8 cellular contexts compared by ENCODE assay signal in genomic region chr17:38898812-38899348, GRCh38. TPM values are rescaled to one million over a fixed set of nuclear protein-coding genes. Genes with fewer than 3 reads are reported as not detected.
DNase-seq lines count a peak whose midpoint lies in the region; ATAC-seq and TF ChIP-seq lines count a peak whose summit lies in the region.

No MANE protein-coding gene starts in this region.

- peaks cover 40 to 79% (median 62%) of the 10 kb centered on the region in 4 donors for H3K4me1 Mint-ChIP-seq in CD4-positive, alpha-beta memory T cell

- no peaks in the 10 kb centered on the region for H3K9me3 Mint-ChIP-seq in CD4-positive, alpha-beta memory T cell

- no peak for TF ChIP-seq CTCF in hepatocyte (IDR thresholded peaks at IDR 0.05; ENCODE audit: poor library complexity)

- peak overlapping the region; percentile 66 to 93 (median 88) for H3K4me3 Mint-ChIP-seq in CD4-positive, alpha-beta memory T cell

- H3K4me1 ChIP-seq in CD4-positive, alpha-beta memory T cell (ENCODE audit: insufficient read depth, low read length) = peaks cover 88% of the 10 kb centered on the region
- peaks cover 35% of the 10 kb centered on the region for H3K4me1 ChIP-seq in hepatocyte (ENCODE audit: insufficient read depth)

- H3K27ac ChIP-seq in CD4-positive, alpha-beta memory T cell (ENCODE audit: low read depth, low read length) = peak overlapping the region; percentile 85
- peak overlapping the region; percentile 69 for H3K27ac ChIP-seq in hepatocyte

- H3K79me2 ChIP-seq in hepatocyte = peaks cover 78% of the 10 kb centered on the region

- no peaks in the 10 kb centered on the region for H3K9me2 ChIP-seq in hepatocyte (replicated peaks; ENCODE audit: insufficient read depth)

- DNase-seq in CD4-positive, alpha-beta memory T cell = peak; percentile 71 to 93 (median 79)
- DNase-seq in MV-4-11 (lab: John Stamatoyannopoulos, UW) = peak; percentile 81
- DNase-seq in activated T-cell treated with anti-CD3 and anti-CD28 coated beads for 24 hours (ENCODE audit: low read depth) = peak; percentile 83
- no peak for DNase-seq in hepatocyte (ENCODE audit: low spot score)
- peak; percentile 73 for DNase-seq in stimulated activated CD8-positive, alpha-beta memory T cell treated with anti-CD3 and anti-CD28 coated beads, Interleukin-12 subunit alpha, Interleukin-12 subunit beta, amount 100 ng/mL, for 1 hour (ENCODE audit: low read depth)
- DNase-seq in NCI-H187 treated with DMSO at 0.1 percent for 48 hours (lab: John Stamatoyannopoulos, UW) = no peak

- POLR2A ChIA-PET in CD4-positive, alpha-beta memory T cell (lab: Charles Lee; ENCODE audit: partially characterized antibody) = interaction anchor here (0.7 to 4.5 kb wide), 21 partner anchors 8 to 254 kb away, joined by 3 to 133 read pairs (median 4); partner anchors contain the start of genes CWC25, LASP1, LASP1NB and PSMB3

- H2AFZ ChIP-seq in hepatocyte = no peak overlapping the region

- ATAC-seq in GM21576 (IDR thresholded peaks at IDR 0.05; ENCODE audit: unreplicated experiment) = peak; percentile 68
- no peak for ATAC-seq in HG03025 (IDR thresholded peaks at IDR 0.05; ENCODE audit: low FRiP score, unreplicated experiment)

- H3K27me3 ChIP-seq in CD4-positive, alpha-beta memory T cell (ENCODE audit: insufficient read depth, low read length) = no peaks in the 10 kb centered on the region
- H3K27me3 ChIP-seq in hepatocyte = no peaks in the 10 kb centered on the region

- H3K27me3 Mint-ChIP-seq in CD4-positive, alpha-beta memory T cell = no peaks in the 10 kb centered on the region

- H4K20me1 ChIP-seq in hepatocyte (ENCODE audit: insufficient read depth, poor library complexity, severe bottlenecking) = peaks cover 69% of the 10 kb centered on the region

- H3K36me3 Mint-ChIP-seq in CD4-positive, alpha-beta memory T cell = peaks cover 12 to 48% of the 10 kb centered on the region in 2 donors

- H3K27ac Mint-ChIP-seq in CD4-positive, alpha-beta memory T cell = peak overlapping the region; percentile 90 to 98 (median 97)

- H3K9me3 ChIP-seq in CD4-positive, alpha-beta memory T cell (ENCODE audit: control insufficient read depth in 1 of 2, low read length in 2 of 2) = no peaks in the 10 kb centered on the region
- no peaks in the 10 kb centered on the region for H3K9me3 ChIP-seq in hepatocyte (ENCODE audit: low read depth)

- intact Hi-C loops in CD4-positive, alpha-beta memory T cell (cut with micrococcal nuclease) = loop anchor here (1.0 to 2.0 kb wide), 3 partner anchors 16 to 46 kb away; partner anchors contain the start of gene RPL23

- CTCF ChIA-PET in CD4-positive, alpha-beta memory T cell (lab: Charles Lee; ENCODE audit: partially characterized antibody) = interaction anchor here (1.1 to 6.4 kb wide), 5 partner anchors 15 to 84 kb away, joined by 3 to 41 read pairs (median 6); partner anchors contain the start of gene LASP1

- H3K4me2 ChIP-seq in hepatocyte = no peak overlapping the region

- peaks cover 26% of the 10 kb centered on the region for H3K36me3 ChIP-seq in CD4-positive, alpha-beta memory T cell (ENCODE audit: insufficient read depth, low read length)
- no peaks in the 10 kb centered on the region for H3K36me3 ChIP-seq in hepatocyte (replicated peaks; ENCODE audit: insufficient read depth, low read depth)

- peak overlapping the region; percentile 36 to 57 for H3K4me3 ChIP-seq in CD4-positive, alpha-beta memory T cell (ENCODE audit: low read length in 2 of 2)
- H3K4me3 ChIP-seq in hepatocyte = no peak overlapping the region

- 96% methylated on average over 7 of the region's 11 CpGs for WGBS in hepatocyte (ENCODE audit: low lambda C conversion rate, missing lambda C conversion rate)

RNA-seq across cellular contexts. Expression of gene LASP1, which starts 29.0 kb away (rescaled TPM):
- 100 to 1,000 TPM; 120 to 122 TPM for total RNA-seq in CD4-positive, alpha-beta memory T cell
- polyA plus RNA-seq in CD4-positive, alpha-beta memory T cell = 10 to 100 TPM; 32.1 to 65.3 TPM
- total RNA-seq in hepatocyte = 214 and 238 TPM in 2 replicates
- polyA plus RNA-seq in hepatocyte = 131 and 141 TPM in 2 replicates

RNA-seq across cellular contexts. Expression of gene RPL23, which starts 45.4 kb away (rescaled TPM):
- 1,000 to 10,000 TPM; 1,511 to 1,572 TPM for total RNA-seq in CD4-positive, alpha-beta memory T cell
- 1,000 to 10,000 TPM in 1 of 2 donors, 100 to 1,000 TPM in 1; 728 to 1,314 TPM for polyA plus RNA-seq in CD4-positive, alpha-beta memory T cell
- total RNA-seq in hepatocyte = 1,384 and 1,482 TPM in 2 replicates
- polyA plus RNA-seq in hepatocyte = 479 and 491 TPM in 2 replicates

Comparison
In these comparisons a context has a peak if more than half of its experiments do, and no peak if none do; other contexts are left out.
1. DNase-seq: peak in CD4-positive, alpha-beta memory T cell (5 of 5), MV-4-11 (single experiment), activated T-cell treated with anti-CD3 and anti-CD28 coated beads for 24 hours (single experiment) and stimulated activated CD8-positive, alpha-beta memory T cell treated with anti-CD3 and anti-CD28 coated beads, Interleukin-12 subunit alpha, Interleukin-12 subunit beta, amount 100 ng/mL, for 1 hour (single experiment); none in hepatocyte (single experiment) and NCI-H187 treated with DMSO at 0.1 percent for 48 hours (single experiment).